ENCODE assay signal across 8 cellular contexts in the genomic region with DNA sequence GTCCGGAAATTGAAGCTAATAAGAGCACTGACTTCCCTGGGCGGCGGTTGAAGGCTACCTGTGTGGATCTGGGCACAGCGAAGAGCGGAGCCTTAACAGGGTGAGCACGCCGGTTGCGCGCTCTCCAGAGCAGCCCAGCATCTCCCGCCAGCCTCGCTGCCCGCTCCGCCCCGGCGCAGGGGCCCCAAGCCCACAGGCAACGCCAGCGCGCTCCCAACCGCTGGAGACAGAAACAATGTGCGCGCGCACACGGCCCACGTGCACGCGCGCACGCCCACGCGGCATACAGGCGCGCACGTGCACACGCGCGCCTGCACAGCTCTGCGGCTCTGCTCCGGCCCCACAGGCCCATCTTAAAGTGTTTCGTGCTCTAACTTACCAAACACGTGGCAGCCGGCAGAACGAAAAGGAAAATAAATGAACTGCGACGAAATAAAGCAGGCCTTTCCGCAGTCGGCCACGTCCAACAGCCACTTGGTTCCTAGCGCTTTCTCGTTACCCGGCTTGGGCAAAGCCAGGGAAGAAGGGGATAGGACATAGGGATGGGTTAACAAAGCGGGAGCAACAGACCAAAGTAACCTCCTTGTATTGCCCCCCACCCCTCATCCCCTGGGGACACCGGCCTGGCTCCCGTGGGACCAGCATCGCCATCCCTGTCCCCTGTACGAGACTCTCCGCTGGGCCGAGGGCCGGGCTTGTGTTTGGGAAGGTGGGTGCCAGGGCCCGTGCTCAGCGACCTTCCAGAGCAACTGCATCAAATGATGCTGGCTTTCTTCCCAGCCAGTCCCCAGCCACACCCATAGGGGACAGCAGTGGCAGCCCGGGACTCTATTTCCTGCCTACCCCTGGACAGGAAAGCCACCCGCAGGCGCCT.
DNase-seq lines count a peak whose midpoint lies in the region; ATAC-seq and TF ChIP-seq lines count a peak whose summit lies in the region.

No MANE protein-coding gene starts in this region.

- peak overlapping the region; percentile 35 for H3K4me3 ChIP-seq in CD8-positive, alpha-beta memory T cell (ENCODE audit: low read length)
- H3K4me3 ChIP-seq in duodenal mucosa (ENCODE audit: low read depth in 1 of 2, low read length in 2 of 2) (peak overlapping the region; percentile 65 to 66), right lobe of liver (peak overlapping the region; percentile 28 to 37 (median 31))

- no peak overlapping the region for H3K27ac Mint-ChIP-seq in CD8-positive, alpha-beta memory T cell
- no peak overlapping the region for H3K27ac Mint-ChIP-seq in T-helper 1 cell treated with Interleukin-12 subunit alpha and Interleukin-12 subunit beta and Interleukin-4 antibody, amounts not matched to agents 30 μg/mL and 1 μg/mL, for 36 hours

- H3K9me3 Mint-ChIP-seq in CD8-positive, alpha-beta memory T cell: peaks cover 0 to under 1% (median 0%) of the 10 kb centered on the region in 5 donors
- H3K9me3 Mint-ChIP-seq in T-helper 1 cell treated with Interleukin-12 subunit alpha and Interleukin-12 subunit beta and Interleukin-4 antibody, amounts not matched to agents 30 μg/mL and 1 μg/mL, for 36 hours: no peaks in the 10 kb centered on the region

- H3K9me3 ChIP-seq in CD8-positive, alpha-beta memory T cell (ENCODE audit: low read length): no peaks in the 10 kb centered on the region
- H3K9me3 ChIP-seq in duodenal mucosa (ENCODE audit: control insufficient read depth in 1 of 2, low read length in 2 of 2) (no peaks in the 10 kb centered on the region), right lobe of liver (no peaks in the 10 kb centered on the region)

- H3K4me1 ChIP-seq in CD8-positive, alpha-beta memory T cell (ENCODE audit: insufficient read depth, low read length): peaks cover 7% of the 10 kb centered on the region
- H3K4me1 ChIP-seq in duodenal mucosa (ENCODE audit: control insufficient read depth in 1 of 2, insufficient read depth in 2 of 2, low read length in 2 of 2): peaks cover 5 to 11% of the 10 kb centered on the region in 2 donors
- peaks cover 0 to 8% (median 0%) of the 10 kb centered on the region in 4 donors for H3K4me1 ChIP-seq in right lobe of liver

- 11% methylated on average over 19 of the region's 63 CpGs for WGBS in right lobe of liver (ENCODE audit: insufficient coverage, low coverage, low lambda C conversion rate, missing lambda C conversion rate)

- peak overlapping the region in 1 of 2 donors; percentile 7 for H3K9ac ChIP-seq in duodenal mucosa (ENCODE audit: low read depth in 1 of 2, low read length in 2 of 2)

- H3K27me3 Mint-ChIP-seq in CD8-positive, alpha-beta memory T cell: peaks cover 36 to 78% of the 10 kb centered on the region in 2 donors
- H3K27me3 Mint-ChIP-seq in T-helper 1 cell treated with Interleukin-12 subunit alpha and Interleukin-12 subunit beta and Interleukin-4 antibody, amounts not matched to agents 30 μg/mL and 1 μg/mL, for 36 hours (ENCODE audit: low read depth): peaks cover 49% of the 10 kb centered on the region

- CTCF ChIA-PET in CD8-positive, alpha-beta memory T cell (lab: Charles Lee): no interaction called here
- CTCF ChIA-PET in HEK293T (lab: Yijun Ruan, JAX): no interaction called here

- no peak for DNase-seq in CD8-positive, alpha-beta memory T cell
- DNase-seq in HEK293T (ENCODE audit: extremely low spot score) (peak; percentile 74), right lobe of liver (no peak), NCI-H2196 (lab: John Stamatoyannopoulos, UW; ENCODE audit: unreplicated experiment) (no peak)
- DNase-seq in stimulated activated CD4-positive, alpha-beta T cell treated with anti-CD3 and anti-CD28 coated beads, Interleukin-1b, Interleukin-23, amount 100 ng/mL, for 24 hours (ENCODE audit: low read depth in 4 of 4, low spot score in 1 of 4): peak in 3 of 4 experiments; percentile 4 to 28 (median 16)

- POLR2A ChIA-PET in CD8-positive, alpha-beta memory T cell (lab: Charles Lee): no interaction called here
- POLR2A ChIA-PET in HEK293T (lab: Yijun Ruan, JAX): no interaction called here

- no peak overlapping the region for H3K27ac ChIP-seq in CD8-positive, alpha-beta memory T cell (ENCODE audit: low read depth, low read length)
- H3K27ac ChIP-seq in duodenal mucosa (ENCODE audit: low read depth, low read length): no peak overlapping the region
- no peak overlapping the region for H3K27ac ChIP-seq in right lobe of liver

- H3K4me3 Mint-ChIP-seq in CD8-positive, alpha-beta memory T cell: peak overlapping the region in 6 of 7 donors; percentile 26 to 81 (median 37)
- H3K4me3 Mint-ChIP-seq in T-helper 1 cell treated with Interleukin-12 subunit alpha and Interleukin-12 subunit beta and Interleukin-4 antibody, amounts not matched to agents 30 μg/mL and 1 μg/mL, for 36 hours: peak overlapping the region; percentile 40

- peaks cover 11% of the 10 kb centered on the region for H3K27me3 ChIP-seq in CD8-positive, alpha-beta memory T cell (ENCODE audit: insufficient read depth, low read length, poor library complexity, severe bottlenecking)
- peaks cover 30 to 34% of the 10 kb centered on the region in 2 donors for H3K27me3 ChIP-seq in duodenal mucosa (ENCODE audit: control insufficient read depth in 1 of 2, insufficient read depth in 2 of 2, low read length in 2 of 2)
- H3K27me3 ChIP-seq in right lobe of liver: peaks cover 0 to 2% of the 10 kb centered on the region in 2 donors

- H3K4me1 Mint-ChIP-seq in CD8-positive, alpha-beta memory T cell: peaks cover 6 to 12% (median 10%) of the 10 kb centered on the region in 3 donors
- no peaks in the 10 kb centered on the region for H3K4me1 Mint-ChIP-seq in T-helper 1 cell treated with Interleukin-12 subunit alpha and Interleukin-12 subunit beta and Interleukin-4 antibody, amounts not matched to agents 30 μg/mL and 1 μg/mL, for 36 hours (ENCODE audit: low read depth)

- no peaks in the 10 kb centered on the region for H3K36me3 ChIP-seq in CD8-positive, alpha-beta memory T cell (ENCODE audit: insufficient read depth, low read length)
- H3K36me3 ChIP-seq in duodenal mucosa (ENCODE audit: control insufficient read depth in 1 of 2, insufficient read depth in 2 of 2, low read length in 2 of 2): no peaks in the 10 kb centered on the region
- no peaks in the 10 kb centered on the region for H3K36me3 ChIP-seq in right lobe of liver

- intact Hi-C loops in right lobe of liver (cut with DNase I): no loop called here

- no peaks in the 10 kb centered on the region for H3K36me3 Mint-ChIP-seq in CD8-positive, alpha-beta memory T cell
- H3K36me3 Mint-ChIP-seq in T-helper 1 cell treated with Interleukin-12 subunit alpha and Interleukin-12 subunit beta and Interleukin-4 antibody, amounts not matched to agents 30 μg/mL and 1 μg/mL, for 36 hours (ENCODE audit: low read depth): no peaks in the 10 kb centered on the region

- TF ChIP-seq CTCF in right lobe of liver (IDR thresholded peaks at IDR 0.05): no peak

- TF ChIP-seq POLR2A in right lobe of liver (IDR thresholded peaks at IDR 0.05): no peak

- ATAC-seq in right lobe of liver (peak; percentile 55 to 78 (median 63)), GM21576 (IDR thresholded peaks at IDR 0.05; ENCODE audit: unreplicated experiment) (no peak)

TF ChIP-seq in HEK293T, 16 proteins besides CTCF, POLR2A, EP300 and RAD21:
- TF ChIP-seq L3MBTL2 (conservative IDR thresholded peaks at IDR 0.05) (peak; percentile 97), ELF4 (IDR thresholded peaks at IDR 0.05) (no peak)

Comparison
In these comparisons a context has a peak if more than half of its experiments do, and no peak if none do; other contexts are left out.
1. DNase-seq: peak in HEK293T (single experiment) and stimulated activated CD4-positive, alpha-beta T cell treated with anti-CD3 and anti-CD28 coated beads, Interleukin-1b, Interleukin-23, amount 100 ng/mL, for 24 hours (3 of 4); none in CD8-positive, alpha-beta memory T cell (0 of 5), right lobe of liver (0 of 3) and NCI-H2196 (single experiment).
2. Peak in every context shown above with its lines, with median percentiles within 50 percentile points of each other: H3K4me3 ChIP-seq.